In the genomic region with DNA sequence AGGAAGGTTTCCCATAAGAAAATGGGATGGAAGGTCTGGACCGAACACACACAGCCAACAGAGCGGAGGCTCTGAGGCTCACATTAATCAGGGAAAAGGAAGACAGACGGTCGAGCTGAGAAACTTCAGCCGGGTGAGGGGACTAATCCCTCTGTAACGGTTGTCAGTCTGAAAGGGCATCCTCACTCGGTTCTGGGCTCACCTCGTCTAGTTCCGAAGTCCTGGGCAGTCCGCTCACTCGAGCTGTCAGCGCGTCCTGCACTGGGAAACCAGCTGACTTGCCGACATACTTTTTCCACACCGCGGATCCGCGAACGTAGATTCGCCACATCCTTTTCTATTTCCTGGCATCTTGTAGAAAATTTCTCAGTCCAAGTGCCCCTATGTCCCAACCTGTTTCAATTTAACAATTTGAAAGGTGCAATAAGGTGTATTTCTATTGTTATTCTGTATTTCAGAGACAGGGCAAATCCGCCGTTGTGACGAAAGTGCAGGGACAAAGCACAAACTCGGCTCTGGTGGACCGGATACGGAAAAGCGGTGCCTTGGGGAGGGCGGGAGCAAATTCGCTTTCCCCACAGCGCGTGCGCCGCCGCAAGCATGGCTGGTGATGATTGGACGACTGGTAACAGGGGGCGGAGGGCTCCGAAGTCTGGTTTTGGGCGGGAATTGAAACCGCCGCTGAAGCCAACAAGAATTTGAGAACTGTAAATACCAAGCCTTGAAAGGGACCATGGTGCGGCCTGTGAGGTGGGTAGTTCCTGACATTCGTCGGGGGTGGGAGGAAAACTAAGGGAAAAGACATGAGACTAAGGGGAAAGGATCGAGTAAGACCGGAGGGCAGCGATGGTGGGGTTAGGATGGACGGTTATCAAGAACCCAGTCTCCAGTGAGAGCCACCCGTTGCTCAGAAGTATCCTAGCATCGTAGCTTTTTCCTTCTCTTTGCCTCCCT, we compare ENCODE assay signal across 8 cellular contexts. TPM values are rescaled to one million over a fixed set of nuclear protein-coding genes. Genes with fewer than 3 reads are reported as not detected.
DNase-seq lines count a peak whose midpoint lies in the region; ATAC-seq and TF ChIP-seq lines count a peak whose summit lies in the region.

A gene with protein sequence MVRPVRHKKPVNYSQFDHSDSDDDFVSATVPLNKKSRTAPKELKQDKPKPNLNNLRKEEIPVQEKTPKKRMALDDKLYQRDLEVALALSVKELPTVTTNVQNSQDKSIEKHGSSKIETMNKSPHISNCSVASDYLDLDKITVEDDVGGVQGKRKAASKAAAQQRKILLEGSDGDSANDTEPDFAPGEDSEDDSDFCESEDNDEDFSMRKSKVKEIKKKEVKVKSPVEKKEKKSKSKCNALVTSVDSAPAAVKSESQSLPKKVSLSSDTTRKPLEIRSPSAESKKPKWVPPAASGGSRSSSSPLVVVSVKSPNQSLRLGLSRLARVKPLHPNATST (plus strand): TSS at position 684 of the 954 bp plus-strand sequence. CDS start 50 bp downstream, at position 734.

- TF ChIP-seq CTCF in RWPE2 (IDR thresholded peaks at IDR 0.05; ENCODE audit: poor library complexity, severe bottlenecking) (no peak), fibroblast of mammary gland (conservative IDR thresholded peaks at IDR 0.05; ENCODE audit: control insufficient read depth, insufficient read depth, low read depth, low read length) (no peak)

- peaks cover 10% of the 10 kb centered on the region for H3K36me3 Mint-ChIP-seq in activated T-helper 2 cell treated with anti-CD3 and anti-CD28 coated beads, Interferon-gamma antibody, Interleukin-2, Interleukin-4, amounts not matched to agents 10 μg/mL and 5 μg/mL and 100 μg/mL, durations not matched to agents 14 hours and 24 hours and 36 hours (ENCODE audit: low read depth)
- H3K36me3 Mint-ChIP-seq in naive thymus-derived CD8-positive, alpha-beta T cell: peaks cover 0 to 16% (median 0%) of the 10 kb centered on the region in 3 donors

- H3K27ac ChIP-seq in RWPE2 (ENCODE audit: poor library complexity, severe bottlenecking): peak within 1 kb of the TSS; percentile 66

- H3K27me3 Mint-ChIP-seq in activated T-helper 2 cell treated with anti-CD3 and anti-CD28 coated beads, Interferon-gamma antibody, Interleukin-2, Interleukin-4, amounts not matched to agents 10 μg/mL and 5 μg/mL and 100 μg/mL, durations not matched to agents 14 hours and 24 hours and 36 hours (ENCODE audit: low read depth): no peaks in the 10 kb centered on the region
- no peaks in the 10 kb centered on the region for H3K27me3 Mint-ChIP-seq in naive thymus-derived CD8-positive, alpha-beta T cell

- H3K4me1 ChIP-seq in RWPE2 (ENCODE audit: insufficient read depth, poor library complexity, severe bottlenecking): peaks cover 24% of the 10 kb centered on the region

- peak; percentile 99 for DNase-seq in Daoy (ENCODE audit: low read depth)
- peak; percentile 98 for DNase-seq in H4 (ENCODE audit: low spot score)
- DNase-seq in LoVo (ENCODE audit: low spot score): peak; percentile 99
- DNase-seq in RWPE2 (ENCODE audit: low spot score): peak; percentile 96
- DNase-seq in activated T-helper 2 cell treated with anti-CD3 and anti-CD28 coated beads, Interferon-gamma antibody, Interleukin-2, Interleukin-4, amounts not matched to agents 10 μg/mL and 5 μg/mL and 100 μg/mL, durations not matched to agents 14 hours and 24 hours and 36 hours (ENCODE audit: low spot score): peak; percentile 94
- peak; percentile 97 for DNase-seq in fibroblast of mammary gland (ENCODE audit: low read depth)
- peak; percentile 88 to 98 (median 94) for DNase-seq in naive thymus-derived CD8-positive, alpha-beta T cell
- peak; percentile 89 to 100 (median 94) for DNase-seq in stimulated activated naive CD4-positive, alpha-beta T cell (lab: John Stamatoyannopoulos, UW)

- H3K27me3 ChIP-seq in RWPE2 (ENCODE audit: insufficient read depth, poor library complexity, severe bottlenecking): no peaks in the 10 kb centered on the region

- H3K4me1 Mint-ChIP-seq in activated T-helper 2 cell treated with anti-CD3 and anti-CD28 coated beads, Interferon-gamma antibody, Interleukin-2, Interleukin-4, amounts not matched to agents 10 μg/mL and 5 μg/mL and 100 μg/mL, durations not matched to agents 14 hours and 24 hours and 36 hours (ENCODE audit: low read depth): peaks cover 28% of the 10 kb centered on the region
- H3K4me1 Mint-ChIP-seq in naive thymus-derived CD8-positive, alpha-beta T cell: peaks cover 10 to 35% (median 26%) of the 10 kb centered on the region in 4 donors

- no peaks in the 10 kb centered on the region for H3K9me3 Mint-ChIP-seq in activated T-helper 2 cell treated with anti-CD3 and anti-CD28 coated beads, Interferon-gamma antibody, Interleukin-2, Interleukin-4, amounts not matched to agents 10 μg/mL and 5 μg/mL and 100 μg/mL, durations not matched to agents 14 hours and 24 hours and 36 hours
- no peaks in the 10 kb centered on the region for H3K9me3 Mint-ChIP-seq in naive thymus-derived CD8-positive, alpha-beta T cell

- no peaks in the 10 kb centered on the region for H3K9me3 ChIP-seq in RWPE2 (ENCODE audit: severe bottlenecking)

- peak within 1 kb of the TSS; percentile 99 for H3K4me3 Mint-ChIP-seq in activated T-helper 2 cell treated with anti-CD3 and anti-CD28 coated beads, Interferon-gamma antibody, Interleukin-2, Interleukin-4, amounts not matched to agents 10 μg/mL and 5 μg/mL and 100 μg/mL, durations not matched to agents 14 hours and 24 hours and 36 hours (ENCODE audit: low read depth)
- H3K4me3 Mint-ChIP-seq in naive thymus-derived CD8-positive, alpha-beta T cell: peak within 1 kb of the TSS; percentile 90 to 99 (median 98)

- peak within 1 kb of the TSS; percentile 98 for H3K27ac Mint-ChIP-seq in activated T-helper 2 cell treated with anti-CD3 and anti-CD28 coated beads, Interferon-gamma antibody, Interleukin-2, Interleukin-4, amounts not matched to agents 10 μg/mL and 5 μg/mL and 100 μg/mL, durations not matched to agents 14 hours and 24 hours and 36 hours
- peak within 1 kb of the TSS; percentile 96 to 100 (median 98) for H3K27ac Mint-ChIP-seq in naive thymus-derived CD8-positive, alpha-beta T cell

- peak; percentile 97 for ATAC-seq in RWPE2 (ENCODE audit: low read depth)
- ATAC-seq in naive thymus-derived CD8-positive, alpha-beta T cell: peak; percentile 99

- POLR2A ChIA-PET in naive thymus-derived CD8-positive, alpha-beta T cell (lab: Charles Lee): interaction anchor here (1.1 kb wide), 1 partner anchor 787 kb away, joined by 3 read pairs; no protein-coding TSS in a partner anchor

- intact Hi-C loops in activated T-helper 2 cell treated with anti-CD3 and anti-CD28 coated beads, Interferon-gamma antibody, Interleukin-2, Interleukin-4, amounts not matched to agents 10 μg/mL and 5 μg/mL and 100 μg/mL, durations not matched to agents 14 hours and 24 hours and 36 hours (cut with micrococcal nuclease): loop anchor here (1.0 to 2.0 kb wide), 3 partner anchors 32 to 562 kb away; partner anchors contain the start of gene TIGAR

- peak within 1 kb of the TSS; percentile 57 for H3K4me3 ChIP-seq in RWPE2 (ENCODE audit: severe bottlenecking)
- H3K4me3 ChIP-seq in fibroblast of mammary gland (ENCODE audit: control insufficient read depth, low read depth, low read length): peak within 1 kb of the TSS; percentile 99

- H3K36me3 ChIP-seq in RWPE2 (ENCODE audit: low read depth): peaks cover 51% of the 10 kb centered on the region

RNA-seq across cellular contexts. Expression of the gene that starts here (rescaled TPM):
- total RNA-seq in Daoy (2014; rRNA removed; shearing (Covaris generic)): 106 and 121 TPM in 2 replicates
- 42.9 and 64.2 TPM in 2 replicates for total RNA-seq in H4 (2014; rRNA removed; shearing (Covaris generic))
- 31.0 and 34.1 TPM in 2 replicates for total RNA-seq in activated T-helper 2 cell treated with anti-CD3 and anti-CD28 coated beads, Interferon-gamma antibody, Interleukin-2, Interleukin-4, amounts not matched to agents 10 μg/mL and 5 μg/mL and 100 μg/mL, durations not matched to agents 14 hours and 24 hours and 36 hours
- 1 to 10 TPM; 1.3 to 1.6 TPM for total RNA-seq in naive thymus-derived CD8-positive, alpha-beta T cell
- 1 to 10 TPM in 2 of 3 donors, under 1 TPM in 1; 0.74 to 2.0 (median 1.7) TPM for polyA plus RNA-seq in naive thymus-derived CD8-positive, alpha-beta T cell

Comparison
In these comparisons a context has a peak if more than half of its experiments do, and no peak if none do; other contexts are left out.
1. Peak in every context shown above with its lines: DNase-seq, ATAC-seq, H3K4me3 ChIP-seq and H3K27ac ChIP-seq.
2. RNA of the gene that starts here (total RNA-seq): 106 to 121 TPM in Daoy, 42.9 to 64.2 TPM in H4 and 31.0 to 34.1 TPM in activated T-helper 2 cell treated with anti-CD3 and anti-CD28 coated beads, Interferon-gamma antibody, Interleukin-2, Interleukin-4, amounts not matched to agents 10 μg/mL and 5 μg/mL and 100 μg/mL, durations not matched to agents 14 hours and 24 hours and 36 hours; 1.3 to 1.6 TPM in naive thymus-derived CD8-positive, alpha-beta T cell; every median in the first group is over 10 times any median in the second.